In the genomic region with DNA sequence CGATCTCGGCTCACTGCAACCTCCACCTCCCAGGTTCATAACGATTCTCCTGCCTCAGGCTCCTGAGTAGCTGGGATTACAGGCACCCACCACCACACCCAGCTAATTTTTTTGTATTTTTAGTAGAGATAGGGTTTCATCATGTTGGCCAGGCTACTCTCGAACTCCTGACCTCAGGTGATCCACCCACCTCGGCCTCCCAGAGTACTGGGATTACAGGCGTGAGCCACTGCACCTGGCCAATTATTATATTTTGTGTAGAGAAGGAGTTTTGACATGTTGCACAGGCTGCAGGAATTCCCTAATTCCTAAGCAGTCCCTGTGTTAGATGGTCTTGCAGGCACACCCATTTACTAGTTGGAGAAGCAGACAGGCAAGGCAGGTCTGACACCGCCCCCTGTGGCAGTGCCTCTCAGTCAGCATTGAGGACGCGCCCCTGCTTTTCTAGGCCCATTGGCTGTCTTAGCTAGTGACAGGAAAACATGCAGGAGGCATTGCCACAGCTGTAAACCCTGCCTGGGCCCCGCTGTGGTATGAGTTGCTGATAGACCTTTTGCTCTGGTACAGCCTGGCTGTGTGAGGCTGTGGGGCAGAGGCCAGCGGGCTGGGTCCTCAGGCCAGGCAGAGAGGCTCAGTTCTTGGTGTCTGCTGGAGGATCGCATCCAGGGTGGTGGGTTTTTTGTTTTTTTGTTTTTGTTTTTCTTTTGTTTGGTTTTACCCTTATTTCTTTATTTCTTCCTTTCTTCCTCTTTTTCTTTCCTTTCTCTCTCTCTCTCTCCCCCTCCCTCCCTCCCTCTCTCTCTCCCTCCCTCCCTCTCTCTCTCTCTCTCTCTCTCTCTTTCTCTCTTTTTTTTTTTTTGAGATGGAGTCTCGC, we compare ENCODE assay signal across 1 cellular context.
A peak's percentile ranks its signal among the peaks of the same experiment; 100 is the strongest.
TF ChIP-seq lines count a peak whose summit lies in the region.

No MANE protein-coding gene starts in this region.

TF ChIP-seq in GM12878, 131 proteins besides CTCF, POLR2A, EP300 and RAD21:
- TF ChIP-seq PKNOX1 (IDR thresholded peaks at IDR 0.05), result 0 out of 2 replicates have a peak, but pooled peaks have one; percentile 10
